In the genomic region with DNA sequence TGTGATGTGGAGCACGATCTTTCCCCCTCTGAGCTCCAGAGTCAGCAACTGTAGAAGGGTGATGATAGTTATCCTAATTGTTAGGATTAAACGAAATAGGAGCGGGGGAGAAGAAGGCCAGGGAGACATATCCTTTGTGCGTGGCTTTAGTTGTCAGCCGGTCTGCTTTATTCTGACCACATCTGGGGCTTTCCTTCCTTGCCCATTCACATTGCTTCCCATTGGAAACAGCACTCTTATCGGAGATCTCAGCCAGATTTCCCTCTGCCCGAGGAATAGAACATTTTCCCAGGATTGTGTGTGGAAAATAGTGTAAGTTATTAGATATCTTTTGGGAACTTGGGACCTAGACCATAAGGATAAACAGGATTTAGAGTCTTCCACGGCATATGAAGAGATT, we compare ENCODE assay signal across 8 cellular contexts. TPM values are rescaled to one million over a fixed set of nuclear protein-coding genes. Genes with fewer than 3 reads are reported as not detected.
DNase-seq lines count a peak whose midpoint lies in the region; ATAC-seq and TF ChIP-seq lines count a peak whose summit lies in the region.

No MANE protein-coding gene starts in this region.

- H3K36me3 Mint-ChIP-seq in activated naive CD4-positive, alpha-beta T cell treated with anti-CD3 and anti-CD28 coated beads, Interleukin-2, amount 10 ng/mL, durations not matched to agents 7 days and 5 days, result peaks cover 46% of the 10 kb centered on the region
- peaks cover 20% of the 10 kb centered on the region for H3K36me3 Mint-ChIP-seq in type B pancreatic cell

- no peak overlapping the region for H2BK5ac ChIP-seq in mesenchymal stem cell (ENCODE audit: low read depth, low read length, poor library complexity, severe bottlenecking)

- H3K4me1 ChIP-seq in mesenchymal stem cell (ENCODE audit: control insufficient read depth, insufficient read depth, low read depth, low read length), result peaks cover 15% of the 10 kb centered on the region

- H4K8ac ChIP-seq in mesenchymal stem cell (ENCODE audit: low read length), result no peak overlapping the region

- peaks cover 76% of the 10 kb centered on the region for H3K4me1 Mint-ChIP-seq in activated naive CD4-positive, alpha-beta T cell treated with anti-CD3 and anti-CD28 coated beads, Interleukin-2, amount 10 ng/mL, durations not matched to agents 7 days and 5 days
- peaks cover 36% of the 10 kb centered on the region for H3K4me1 Mint-ChIP-seq in type B pancreatic cell (ENCODE audit: unreplicated experiment)

- DNase-seq in activated naive CD4-positive, alpha-beta T cell treated with anti-CD3 and anti-CD28 coated beads, Interleukin-2, amount 10 ng/mL, durations not matched to agents 7 days and 5 days, result no peak
- DNase-seq in activated naive CD4-positive, alpha-beta T cell (lab: John Stamatoyannopoulos, UW), result no peak
- no peak for DNase-seq in astrocyte of the spinal cord (ENCODE audit: low read depth, low spot score)
- peak; percentile 41 for DNase-seq in mesenchymal stem cell
- DNase-seq in type B pancreatic cell (ENCODE audit: extremely low spot score, unreplicated experiment), result no peak
- no peak for DNase-seq in NCI-H128 (lab: John Stamatoyannopoulos, UW; ENCODE audit: unreplicated experiment)
- DNase-seq in NCI-H2227 (lab: John Stamatoyannopoulos, UW; ENCODE audit: unreplicated experiment), result no peak

- CTCF ChIA-PET in activated naive CD4-positive, alpha-beta T cell treated with anti-CD3 and anti-CD28 coated beads, Interleukin-2, amount 10 ng/mL, durations not matched to agents 7 days and 5 days (lab: Charles Lee), result interaction anchor here (0.5 to 1.4 kb wide), 3 partner anchors 24 to 59 kb away, joined by 3 to 5 read pairs (median 5); no protein-coding TSS in a partner anchor

- in situ Hi-C loops in astrocyte of the spinal cord (cut with HindIII; ENCODE audit: low sequenced_read_pairs), result no loop called here

- H3K4me3 ChIP-seq in astrocyte of the spinal cord (ENCODE audit: low read depth, low read length), result peak overlapping the region; percentile 85
- H3K4me3 ChIP-seq in mesenchymal stem cell (ENCODE audit: insufficient read depth in 1 of 2, low read depth in 1 of 2, low read length in 2 of 2), result peak overlapping the region in 1 of 2 experiments; percentile 96

- H3K27me3 ChIP-seq in mesenchymal stem cell (ENCODE audit: control insufficient read depth in 1 of 2, insufficient read depth in 1 of 2, low read length in 2 of 2), result peaks cover 0 to 12% of the 10 kb centered on the region in 2 experiments

- no peak overlapping the region for H3K4ac ChIP-seq in mesenchymal stem cell (ENCODE audit: low read depth in 1 of 2, low read length in 2 of 2)

- H4K91ac ChIP-seq in mesenchymal stem cell (ENCODE audit: low read length), result no peak overlapping the region

- H3K18ac ChIP-seq in mesenchymal stem cell (ENCODE audit: low read depth in 1 of 2, low read length in 2 of 2), result no peak overlapping the region

- H3K23ac ChIP-seq in mesenchymal stem cell (ENCODE audit: low read length in 2 of 2), result no peak overlapping the region

- H2BK15ac ChIP-seq in mesenchymal stem cell (ENCODE audit: low read depth, poor library complexity, severe bottlenecking), result no peak overlapping the region

- H2AK5ac ChIP-seq in mesenchymal stem cell (ENCODE audit: low read length, severe bottlenecking), result no peak overlapping the region

- peaks cover 14% of the 10 kb centered on the region for H3K79me1 ChIP-seq in mesenchymal stem cell (replicated peaks; ENCODE audit: low read length, poor library complexity, severe bottlenecking)

- peak overlapping the region; percentile 93 for H3K4me3 Mint-ChIP-seq in activated naive CD4-positive, alpha-beta T cell treated with anti-CD3 and anti-CD28 coated beads, Interleukin-2, amount 10 ng/mL, durations not matched to agents 7 days and 5 days
- H3K4me3 Mint-ChIP-seq in type B pancreatic cell, result peak overlapping the region; percentile 96

- no peak for ATAC-seq in HG03521 (IDR thresholded peaks at IDR 0.05; ENCODE audit: unreplicated experiment)

- H3K9ac ChIP-seq in mesenchymal stem cell (ENCODE audit: low read length), result peak overlapping the region; percentile 91

- H2BK12ac ChIP-seq in mesenchymal stem cell (ENCODE audit: low read length in 2 of 2), result no peak overlapping the region

- no peak overlapping the region for H3K27ac Mint-ChIP-seq in activated naive CD4-positive, alpha-beta T cell treated with anti-CD3 and anti-CD28 coated beads, Interleukin-2, amount 10 ng/mL, durations not matched to agents 7 days and 5 days
- H3K27ac Mint-ChIP-seq in type B pancreatic cell, result no peak overlapping the region

- H3K27me3 Mint-ChIP-seq in activated naive CD4-positive, alpha-beta T cell treated with anti-CD3 and anti-CD28 coated beads, Interleukin-2, amount 10 ng/mL, durations not matched to agents 7 days and 5 days, result peaks cover 14% of the 10 kb centered on the region
- peaks cover 13% of the 10 kb centered on the region for H3K27me3 Mint-ChIP-seq in type B pancreatic cell

- H3K4me2 ChIP-seq in mesenchymal stem cell (ENCODE audit: low read length, poor library complexity, severe bottlenecking), result peak overlapping the region; percentile 86

- peaks cover 5 to 6% of the 10 kb centered on the region in 2 experiments for H3K36me3 ChIP-seq in mesenchymal stem cell (ENCODE audit: control insufficient read depth in 1 of 2, insufficient read depth in 2 of 2, low read depth in 1 of 2, low read length in 2 of 2)

- 90% methylated on average over 8 of the region's 8 CpGs for WGBS in mesenchymal stem cell

- peaks cover 15% of the 10 kb centered on the region for H3K9me3 Mint-ChIP-seq in activated naive CD4-positive, alpha-beta T cell treated with anti-CD3 and anti-CD28 coated beads, Interleukin-2, amount 10 ng/mL, durations not matched to agents 7 days and 5 days
- no peaks in the 10 kb centered on the region for H3K9me3 Mint-ChIP-seq in type B pancreatic cell

- no peak overlapping the region for H3K27ac ChIP-seq in mesenchymal stem cell (ENCODE audit: low read length, poor library complexity, severe bottlenecking)

- H3K14ac ChIP-seq in mesenchymal stem cell (ENCODE audit: low read length in 2 of 2), result no peak overlapping the region

- no peak overlapping the region for H2BK120ac ChIP-seq in mesenchymal stem cell (ENCODE audit: low read depth, low read length)

- no peak overlapping the region for H2AFZ ChIP-seq in mesenchymal stem cell (ENCODE audit: low read depth, low read length)

- TF ChIP-seq CTCF in astrocyte of the spinal cord (IDR thresholded peaks at IDR 0.05; ENCODE audit: low read depth, low read length) (no peak), type B pancreatic cell (conservative IDR thresholded peaks at IDR 0.05) (no peak)

- no peaks in the 10 kb centered on the region for H3K9me3 ChIP-seq in mesenchymal stem cell (ENCODE audit: control insufficient read depth, low read length)

RNA-seq across cellular contexts. Expression of a gene that starts 1.5 kb away (rescaled TPM):
- 50.6 TPM for polyA plus RNA-seq in mesenchymal stem cell (2013, experiment 1 of 2)
- 51.3 TPM for polyA plus RNA-seq in mesenchymal stem cell (2013, experiment 2 of 2)
- total RNA-seq in type B pancreatic cell (ENCODE audit: low replicate concordance), result 40.4 and 48.1 TPM in 2 replicates

RNA-seq across cellular contexts. Expression of a gene that starts 31.0 kb away (rescaled TPM):
- 24.4 TPM for polyA plus RNA-seq in mesenchymal stem cell (2013, experiment 1 of 2)
- polyA plus RNA-seq in mesenchymal stem cell (2013, experiment 2 of 2), result 24.2 TPM
- 23.0 and 27.2 TPM in 2 replicates for total RNA-seq in type B pancreatic cell (ENCODE audit: low replicate concordance)
